ENCODE assay signal across 8 cellular contexts in the genomic region with DNA sequence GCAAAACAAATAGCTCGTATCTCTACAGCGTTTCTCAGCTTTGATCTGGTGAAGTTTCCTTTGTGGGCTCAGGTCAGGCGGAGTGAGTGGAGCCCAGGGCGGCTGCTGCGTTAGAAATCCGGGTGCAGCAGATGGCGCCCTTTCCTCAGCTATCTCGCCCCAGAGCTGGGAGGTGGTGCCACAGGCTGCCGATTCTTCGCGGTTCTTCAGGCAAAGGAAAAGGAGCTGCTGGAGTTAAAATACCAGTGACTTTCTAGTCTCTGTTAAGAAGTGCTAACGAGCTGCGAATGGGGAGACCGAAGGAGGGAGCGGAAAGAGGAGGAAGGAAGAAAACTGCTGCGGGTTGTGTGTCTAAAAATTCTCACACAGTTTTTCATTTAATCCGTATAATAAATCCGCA.
DNase-seq lines count a peak whose midpoint lies in the region; ATAC-seq and TF ChIP-seq lines count a peak whose summit lies in the region.

No MANE protein-coding gene starts in this region.

- peak; percentile 88 for ATAC-seq in HG02973 (IDR thresholded peaks at IDR 0.05; ENCODE audit: unreplicated experiment)

- H3K4me3 ChIP-seq in OCI-LY1 (ENCODE audit: low read depth, low read length, poor library complexity, severe bottlenecking): no peak overlapping the region
- no peak overlapping the region for H3K4me3 ChIP-seq in neutrophil (ENCODE audit: low read depth in 1 of 2, low read length in 1 of 2)

- H3K9me2 ChIP-seq in OCI-LY1 (ENCODE audit: low read depth, low read length): no peaks in the 10 kb centered on the region

- no peaks in the 10 kb centered on the region for H4K20me1 ChIP-seq in OCI-LY1 (ENCODE audit: insufficient read depth, low read length)

- H3K4me2 ChIP-seq in OCI-LY1 (ENCODE audit: low read length): no peak overlapping the region

- H2AFZ ChIP-seq in OCI-LY1 (ENCODE audit: low read length): no peak overlapping the region

- H3F3A ChIP-seq in OCI-LY1 (ENCODE audit: insufficient read depth, low read length): no peaks in the 10 kb centered on the region

- H3K9ac ChIP-seq in OCI-LY1 (ENCODE audit: low read length): no peak overlapping the region

- DNase-seq in SHP77 (lab: John Stamatoyannopoulos, UW) (peak; percentile 7 to 8), SHP77 treated with DMSO at 0.1 percent for 48 hours (lab: John Stamatoyannopoulos, UW) (no peak), activated T-cell treated with anti-CD3 and anti-CD28 coated beads for 48 hours (ENCODE audit: low read depth) (peak; percentile 66), fibroblast of peridontal ligament (ENCODE audit: extremely low read depth) (peak; percentile 64), substantia nigra (lab: John Stamatoyannopoulos, UW) (peak in 28 of 49 donors; percentile 1 to 72 (median 17))

- TF ChIP-seq CTCF in OCI-LY1 (IDR thresholded peaks at IDR 0.05; ENCODE audit: low read length) (peak; percentile 78), neutrophil (IDR thresholded peaks at IDR 0.05) (peak; percentile 25)

- no peaks in the 10 kb centered on the region for H3K36me3 ChIP-seq in OCI-LY1 (ENCODE audit: insufficient read depth, low read length)
- no peaks in the 10 kb centered on the region for H3K36me3 ChIP-seq in neutrophil

- H3K9me3 ChIP-seq in OCI-LY1 (ENCODE audit: low read length) (no peaks in the 10 kb centered on the region), neutrophil (no peaks in the 10 kb centered on the region)

- H3K4me1 ChIP-seq in OCI-LY1 (ENCODE audit: insufficient read depth, low read length, severe bottlenecking) (no peaks in the 10 kb centered on the region), neutrophil (ENCODE audit: control insufficient read depth in 1 of 2, insufficient read depth in 1 of 2, low read depth in 1 of 2, low read length in 1 of 2) (peaks cover 0 to 5% of the 10 kb centered on the region in 2 experiments)

- no peaks in the 10 kb centered on the region for H3K79me2 ChIP-seq in OCI-LY1 (ENCODE audit: insufficient read depth, low read length)

- H3K27ac ChIP-seq in OCI-LY1 (ENCODE audit: low read depth, low read length, poor library complexity, severe bottlenecking) (no peak overlapping the region), neutrophil (no peak overlapping the region), substantia nigra (ENCODE audit: low read depth, low read length, poor library complexity, severe bottlenecking) (no peak overlapping the region)

- H3K27me3 ChIP-seq in OCI-LY1 (ENCODE audit: insufficient read depth, low read length) (no peaks in the 10 kb centered on the region), neutrophil (peaks cover 51% of the 10 kb centered on the region)
